In genomic region chr2:149994057-149994728, GRCh38 we compare ENCODE assay signal across 9 cellular contexts.
DNase-seq lines count a peak whose midpoint lies in the region; ATAC-seq and TF ChIP-seq lines count a peak whose summit lies in the region.
"Had no signal": no experiment of that assay in that cellular context is flagged by ENCODE, and none has a peak within 500 bp of the region (broad histone marks: within the 10 kb centered on the region; RNA-seq: fewer than 3 reads in every experiment).

No MANE protein-coding gene starts in this region.

- TF ChIP-seq CTCF in mammary epithelial cell (conservative IDR thresholded peaks at IDR 0.05 in 1 of 2, IDR thresholded peaks at IDR 0.05 in 1 of 2; ENCODE audit: extremely low read depth in 1 of 2, insufficient read depth in 1 of 2, low read depth in 1 of 2, low read length in 2 of 2), result no peak
- no peak for TF ChIP-seq CTCF in osteoblast (IDR thresholded peaks at IDR 0.05; ENCODE audit: extremely low read depth, low read depth, low read length)

- no peaks in the 10 kb centered on the region for H3K27me3 ChIP-seq in mammary epithelial cell (ENCODE audit: insufficient read depth, low read length)
- H3K27me3 ChIP-seq in osteoblast (ENCODE audit: insufficient read depth, low read length), result no peaks in the 10 kb centered on the region

- in situ Hi-C loops in mammary epithelial cell (cut with MboI; ENCODE audit: low sequenced_read_pairs in 2 of 2), result loop anchor here in 1 of 2 donors (5.0 kb wide), 1 partner anchor 138 kb away; no protein-coding TSS in a partner anchor

- dilution Hi-C loops in mammary epithelial cell (cut with HindIII; ENCODE audit: low sequenced_read_pairs), result loop anchor here (5.0 kb wide), 1 partner anchor 77 kb away; no protein-coding TSS in a partner anchor

- H3K36me3 ChIP-seq in mammary epithelial cell (ENCODE audit: insufficient read depth, low read length) (no peaks in the 10 kb centered on the region), osteoblast (ENCODE audit: insufficient read depth, low read length) (no peaks in the 10 kb centered on the region)

- DNase-seq in EH (ENCODE audit: low read depth) (peak; percentile 83), NCI-H187 treated with DMSO at 0.1 percent for 48 hours (lab: John Stamatoyannopoulos, UW) (peak; percentile 3), mammary epithelial cell (peak; percentile 100), osteoblast (ENCODE audit: insufficient read length, low spot score, missing footprints) (no peak), putamen (ENCODE audit: low spot score) (no peak)
- DNase-seq in stimulated activated CD4-positive, alpha-beta T cell treated with anti-CD3 and anti-CD28 coated beads, Interleukin-4, amount 100 ng/mL, for 4 hours, result no peak
- no peak for DNase-seq in T-helper 2 cell treated with Interferon-gamma antibody and Interleukin-4, amounts not matched to agents 5 μg/mL and 100 μg/mL, for 36 hours (ENCODE audit: low spot score)
- DNase-seq: islet precursor cell had no signal

- H2AFZ ChIP-seq in mammary epithelial cell (ENCODE audit: low read depth, low read length) (peak overlapping the region; percentile 30), osteoblast (ENCODE audit: low read length) (peak overlapping the region; percentile 11)

- H3K4me1 ChIP-seq in mammary epithelial cell (ENCODE audit: insufficient read depth, low read length), result peaks cover 29% of the 10 kb centered on the region
- peaks cover 41% of the 10 kb centered on the region for H3K4me1 ChIP-seq in osteoblast (ENCODE audit: insufficient read depth, low read length)

- H3K9ac ChIP-seq in mammary epithelial cell (ENCODE audit: insufficient read depth, low read length), result peak overlapping the region; percentile 27

- TSS peak; percentile 85 for BruUV-seq in mammary epithelial cell (replicated peaks; lab: Mats Ljungman, UMichigan)

- intact Hi-C loops in mammary epithelial cell (cut with micrococcal nuclease), result loop anchor here (1.0 to 10.0 kb wide), 7 partner anchors 69 to 486 kb away; no protein-coding TSS in a partner anchor

- H3K79me2 ChIP-seq in mammary epithelial cell (ENCODE audit: insufficient read depth, low read length) (no peaks in the 10 kb centered on the region), osteoblast (ENCODE audit: insufficient read depth, low read length) (no peaks in the 10 kb centered on the region)

- H3K27ac ChIP-seq in mammary epithelial cell (ENCODE audit: insufficient read depth, low read depth, low read length), result peak overlapping the region; percentile 74
- H3K27ac ChIP-seq in osteoblast (ENCODE audit: low read depth, low read length), result no peak overlapping the region

- no peaks in the 10 kb centered on the region for H3K4me1 Mint-ChIP-seq in T-helper 2 cell treated with Interferon-gamma antibody and Interleukin-4, amounts not matched to agents 5 μg/mL and 100 μg/mL, for 36 hours (ENCODE audit: low read depth)

- no peaks in the 10 kb centered on the region for H3K36me3 Mint-ChIP-seq in T-helper 2 cell treated with Interferon-gamma antibody and Interleukin-4, amounts not matched to agents 5 μg/mL and 100 μg/mL, for 36 hours (ENCODE audit: low read depth)

- no peak for ATAC-seq in HG03565 (IDR thresholded peaks at IDR 0.05; ENCODE audit: unreplicated experiment)

- no peak overlapping the region for H3K4me3 ChIP-seq in mammary epithelial cell (replicated peaks in 1 of 3; ENCODE audit: insufficient read depth in 1 of 3, low read depth in 2 of 3, low read length in 3 of 3)
- H3K4me3 ChIP-seq in osteoblast (ENCODE audit: insufficient read depth, low read length), result no peak overlapping the region

- no peaks in the 10 kb centered on the region for H3K9me3 Mint-ChIP-seq in T-helper 2 cell treated with Interferon-gamma antibody and Interleukin-4, amounts not matched to agents 5 μg/mL and 100 μg/mL, for 36 hours

- H3K9me3 ChIP-seq in mammary epithelial cell (replicated peaks; ENCODE audit: insufficient read depth, low read length) (no peaks in the 10 kb centered on the region), osteoblast (ENCODE audit: low read depth, low read length) (no peaks in the 10 kb centered on the region)

- no peaks in the 10 kb centered on the region for H3K27me3 Mint-ChIP-seq in T-helper 2 cell treated with Interferon-gamma antibody and Interleukin-4, amounts not matched to agents 5 μg/mL and 100 μg/mL, for 36 hours (ENCODE audit: low read depth)

- H3K4me2 ChIP-seq in mammary epithelial cell (ENCODE audit: insufficient read depth, low read depth, low read length) (peak overlapping the region; percentile 44), osteoblast (ENCODE audit: insufficient read depth, low read length) (peak overlapping the region; percentile 24)

- H4K20me1 ChIP-seq in mammary epithelial cell (ENCODE audit: insufficient read depth, low read length), result no peaks in the 10 kb centered on the region
- no peaks in the 10 kb centered on the region for H4K20me1 ChIP-seq in osteoblast (ENCODE audit: insufficient read depth, low read length)

- H3K4me3 Mint-ChIP-seq in T-helper 2 cell treated with Interferon-gamma antibody and Interleukin-4, amounts not matched to agents 5 μg/mL and 100 μg/mL, for 36 hours, result no peak overlapping the region

- CTCF ChIA-PET in mammary epithelial cell (lab: Charles Lee; ENCODE audit: low non-redundant PET), result interaction anchor here (0.6 kb wide), 1 partner anchor 293 kb away, joined by 8 read pairs; no protein-coding TSS in a partner anchor

- H3K27ac Mint-ChIP-seq in T-helper 2 cell treated with Interferon-gamma antibody and Interleukin-4, amounts not matched to agents 5 μg/mL and 100 μg/mL, for 36 hours, result no peak overlapping the region

- WGBS in mammary epithelial cell (ENCODE audit: low coverage, missing lambda C conversion rate), result 48% methylated on average over 7 of the region's 9 CpGs

Comparison
In these comparisons a context has a peak if more than half of its experiments do, and no peak if none do; other contexts are left out.
1. DNase-seq: peak in EH (single experiment), NCI-H187 treated with DMSO at 0.1 percent for 48 hours (single experiment) and mammary epithelial cell (single experiment); none in osteoblast (single experiment), putamen (single experiment), stimulated activated CD4-positive, alpha-beta T cell treated with anti-CD3 and anti-CD28 coated beads, Interleukin-4, amount 100 ng/mL, for 4 hours (0 of 2) and T-helper 2 cell treated with Interferon-gamma antibody and Interleukin-4, amounts not matched to agents 5 μg/mL and 100 μg/mL, for 36 hours (single experiment).